ENCODE assay signal across 9 cellular contexts in the genomic region with DNA sequence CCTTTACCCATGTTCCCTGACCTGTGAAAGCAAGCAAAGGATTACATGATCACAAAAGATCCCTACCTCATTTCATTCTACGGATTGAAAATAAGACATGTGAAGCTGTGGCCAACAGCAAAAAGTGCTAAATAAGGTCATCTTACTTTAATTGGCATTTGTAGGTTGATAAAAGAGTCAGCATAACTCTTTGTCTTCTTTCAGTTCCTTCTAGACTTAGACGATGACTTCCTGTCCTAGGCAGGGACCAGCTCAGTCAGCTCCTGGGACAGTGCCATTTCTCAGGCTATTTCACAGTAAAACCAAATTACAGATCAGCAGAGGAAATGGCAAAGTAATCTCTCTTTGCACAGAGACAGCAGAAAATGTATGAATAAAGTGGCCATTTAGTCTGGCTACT.
DNase-seq lines count a peak whose midpoint lies in the region; ATAC-seq and TF ChIP-seq lines count a peak whose summit lies in the region.
"Had no signal": no experiment of that assay in that cellular context is flagged by ENCODE, and none has a peak within 500 bp of the region (broad histone marks: within the 10 kb centered on the region; RNA-seq: fewer than 3 reads in every experiment).

No MANE protein-coding gene starts in this region.

- CTCF ChIA-PET in WTC11 (lab: Charles Lee), result no interaction called here

- H3K27ac Mint-ChIP-seq in WTC11, result 0 out of 2 replicates have a peak overlapping the region, but pooled peaks have one; percentile 76
- no peak overlapping the region for H3K27ac Mint-ChIP-seq in stimulated activated naive B cell treated with anti-CD40 and anti-IgM and Interleukin-4, amounts not matched to agents 10 μg/mL and 1 μg/mL and 100 μg/mL, for 72 hours

- TF ChIP-seq CTCF in WTC11 (IDR thresholded peaks at IDR 0.05), result no peak

- H3K9me3 Mint-ChIP-seq in WTC11, result no peaks in the 10 kb centered on the region
- H3K9me3 Mint-ChIP-seq in stimulated activated naive B cell treated with anti-CD40 and anti-IgM and Interleukin-4, amounts not matched to agents 10 μg/mL and 1 μg/mL and 100 μg/mL, for 72 hours, result no peaks in the 10 kb centered on the region

- peaks cover 14% of the 10 kb centered on the region for H3K4me1 Mint-ChIP-seq in WTC11
- H3K4me1 Mint-ChIP-seq in stimulated activated naive B cell treated with anti-CD40 and anti-IgM and Interleukin-4, amounts not matched to agents 10 μg/mL and 1 μg/mL and 100 μg/mL, for 72 hours, result peaks cover 0 to 6% of the 10 kb centered on the region in 2 donors

- no peaks in the 10 kb centered on the region for H3K27me3 Mint-ChIP-seq in WTC11 (ENCODE audit: low read depth)
- H3K27me3 Mint-ChIP-seq in stimulated activated naive B cell treated with anti-CD40 and anti-IgM and Interleukin-4, amounts not matched to agents 10 μg/mL and 1 μg/mL and 100 μg/mL, for 72 hours, result no peaks in the 10 kb centered on the region

- ATAC-seq in GM19395 (IDR thresholded peaks at IDR 0.05; ENCODE audit: unreplicated experiment), result peak; percentile 93
- ATAC-seq in HG03064 (IDR thresholded peaks at IDR 0.05; ENCODE audit: low read depth, unreplicated experiment), result peak; percentile 92
- 0 out of 2 replicates have a peak, but pooled peaks have one; percentile 34 for ATAC-seq in WTC11
- peak; percentile 87 to 98 for ATAC-seq in stimulated activated naive B cell treated with anti-CD40 and anti-IgM and Interleukin-4, amounts not matched to agents 10 μg/mL and 1 μg/mL and 100 μg/mL, for 72 hours (replicated peaks)
- ATAC-seq: psoas muscle had no signal

- H3K4me3 Mint-ChIP-seq in WTC11, result no peak overlapping the region
- H3K4me3 Mint-ChIP-seq in stimulated activated naive B cell treated with anti-CD40 and anti-IgM and Interleukin-4, amounts not matched to agents 10 μg/mL and 1 μg/mL and 100 μg/mL, for 72 hours, result no peak overlapping the region

- POLR2A ChIA-PET in WTC11 (lab: Charles Lee), result no interaction called here

- DNase-seq in WTC11 (ENCODE audit: low spot score) (no peak), SKM-1 treated with dmso at 0.1 percent for 144 hours (lab: John Stamatoyannopoulos, UW; ENCODE audit: unreplicated experiment) (no peak), 8988T (no peak), NCI-H524 treated with DMSO at 0.1 percent for 48 hours (lab: John Stamatoyannopoulos, UW) (no peak)
- DNase-seq in stimulated activated naive B cell treated with anti-CD40 and anti-IgM and Interleukin-4, amounts not matched to agents 10 μg/mL and 1 μg/mL and 100 μg/mL, for 72 hours, result no peak
- DNase-seq: activated CD4-positive, alpha-beta T cell treated with anti-CD3 and anti-CD28 coated beads for 48 hours had no signal

- no peaks in the 10 kb centered on the region for H3K36me3 Mint-ChIP-seq in WTC11
- no peaks in the 10 kb centered on the region for H3K36me3 Mint-ChIP-seq in stimulated activated naive B cell treated with anti-CD40 and anti-IgM and Interleukin-4, amounts not matched to agents 10 μg/mL and 1 μg/mL and 100 μg/mL, for 72 hours

TF ChIP-seq in WTC11, 78 proteins besides CTCF, POLR2A, EP300 and RAD21:
- TF ChIP-seq, protein P1, sequence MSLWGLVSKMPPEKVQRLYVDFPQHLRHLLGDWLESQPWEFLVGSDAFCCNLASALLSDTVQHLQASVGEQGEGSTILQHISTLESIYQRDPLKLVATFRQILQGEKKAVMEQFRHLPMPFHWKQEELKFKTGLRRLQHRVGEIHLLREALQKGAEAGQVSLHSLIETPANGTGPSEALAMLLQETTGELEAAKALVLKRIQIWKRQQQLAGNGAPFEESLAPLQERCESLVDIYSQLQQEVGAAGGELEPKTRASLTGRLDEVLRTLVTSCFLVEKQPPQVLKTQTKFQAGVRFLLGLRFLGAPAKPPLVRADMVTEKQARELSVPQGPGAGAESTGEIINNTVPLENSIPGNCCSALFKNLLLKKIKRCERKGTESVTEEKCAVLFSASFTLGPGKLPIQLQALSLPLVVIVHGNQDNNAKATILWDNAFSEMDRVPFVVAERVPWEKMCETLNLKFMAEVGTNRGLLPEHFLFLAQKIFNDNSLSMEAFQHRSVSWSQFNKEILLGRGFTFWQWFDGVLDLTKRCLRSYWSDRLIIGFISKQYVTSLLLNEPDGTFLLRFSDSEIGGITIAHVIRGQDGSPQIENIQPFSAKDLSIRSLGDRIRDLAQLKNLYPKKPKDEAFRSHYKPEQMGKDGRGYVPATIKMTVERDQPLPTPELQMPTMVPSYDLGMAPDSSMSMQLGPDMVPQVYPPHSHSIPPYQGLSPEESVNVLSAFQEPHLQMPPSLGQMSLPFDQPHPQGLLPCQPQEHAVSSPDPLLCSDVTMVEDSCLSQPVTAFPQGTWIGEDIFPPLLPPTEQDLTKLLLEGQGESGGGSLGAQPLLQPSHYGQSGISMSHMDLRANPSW (CRISPR knock-in tag; conservative IDR thresholded peaks at IDR 0.05; ENCODE audit: low read depth), result no peak
- TF ChIP-seq, protein P2, sequence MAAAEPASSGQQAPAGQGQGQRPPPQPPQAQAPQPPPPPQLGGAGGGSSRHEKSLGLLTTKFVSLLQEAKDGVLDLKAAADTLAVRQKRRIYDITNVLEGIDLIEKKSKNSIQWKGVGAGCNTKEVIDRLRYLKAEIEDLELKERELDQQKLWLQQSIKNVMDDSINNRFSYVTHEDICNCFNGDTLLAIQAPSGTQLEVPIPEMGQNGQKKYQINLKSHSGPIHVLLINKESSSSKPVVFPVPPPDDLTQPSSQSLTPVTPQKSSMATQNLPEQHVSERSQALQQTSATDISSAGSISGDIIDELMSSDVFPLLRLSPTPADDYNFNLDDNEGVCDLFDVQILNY (CRISPR knock-in tag; IDR thresholded peaks at IDR 0.05), result no peak
- TF ChIP-seq, protein P3, sequence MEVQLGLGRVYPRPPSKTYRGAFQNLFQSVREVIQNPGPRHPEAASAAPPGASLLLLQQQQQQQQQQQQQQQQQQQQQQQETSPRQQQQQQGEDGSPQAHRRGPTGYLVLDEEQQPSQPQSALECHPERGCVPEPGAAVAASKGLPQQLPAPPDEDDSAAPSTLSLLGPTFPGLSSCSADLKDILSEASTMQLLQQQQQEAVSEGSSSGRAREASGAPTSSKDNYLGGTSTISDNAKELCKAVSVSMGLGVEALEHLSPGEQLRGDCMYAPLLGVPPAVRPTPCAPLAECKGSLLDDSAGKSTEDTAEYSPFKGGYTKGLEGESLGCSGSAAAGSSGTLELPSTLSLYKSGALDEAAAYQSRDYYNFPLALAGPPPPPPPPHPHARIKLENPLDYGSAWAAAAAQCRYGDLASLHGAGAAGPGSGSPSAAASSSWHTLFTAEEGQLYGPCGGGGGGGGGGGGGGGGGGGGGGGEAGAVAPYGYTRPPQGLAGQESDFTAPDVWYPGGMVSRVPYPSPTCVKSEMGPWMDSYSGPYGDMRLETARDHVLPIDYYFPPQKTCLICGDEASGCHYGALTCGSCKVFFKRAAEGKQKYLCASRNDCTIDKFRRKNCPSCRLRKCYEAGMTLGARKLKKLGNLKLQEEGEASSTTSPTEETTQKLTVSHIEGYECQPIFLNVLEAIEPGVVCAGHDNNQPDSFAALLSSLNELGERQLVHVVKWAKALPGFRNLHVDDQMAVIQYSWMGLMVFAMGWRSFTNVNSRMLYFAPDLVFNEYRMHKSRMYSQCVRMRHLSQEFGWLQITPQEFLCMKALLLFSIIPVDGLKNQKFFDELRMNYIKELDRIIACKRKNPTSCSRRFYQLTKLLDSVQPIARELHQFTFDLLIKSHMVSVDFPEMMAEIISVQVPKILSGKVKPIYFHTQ (CRISPR knock-in tag; IDR thresholded peaks at IDR 0.05), result no peak
- no peak for TF ChIP-seq ELF4 (CRISPR knock-in tag; IDR thresholded peaks at IDR 0.05; ENCODE audit: low read depth)
- TF ChIP-seq GRHL2 (CRISPR knock-in tag; IDR thresholded peaks at IDR 0.05; ENCODE audit: insufficient replicate concordance, severe bottlenecking), result no peak
- TF ChIP-seq EMX1 (CRISPR knock-in tag; IDR thresholded peaks at IDR 0.05), result no peak
- TF ChIP-seq, protein P4, sequence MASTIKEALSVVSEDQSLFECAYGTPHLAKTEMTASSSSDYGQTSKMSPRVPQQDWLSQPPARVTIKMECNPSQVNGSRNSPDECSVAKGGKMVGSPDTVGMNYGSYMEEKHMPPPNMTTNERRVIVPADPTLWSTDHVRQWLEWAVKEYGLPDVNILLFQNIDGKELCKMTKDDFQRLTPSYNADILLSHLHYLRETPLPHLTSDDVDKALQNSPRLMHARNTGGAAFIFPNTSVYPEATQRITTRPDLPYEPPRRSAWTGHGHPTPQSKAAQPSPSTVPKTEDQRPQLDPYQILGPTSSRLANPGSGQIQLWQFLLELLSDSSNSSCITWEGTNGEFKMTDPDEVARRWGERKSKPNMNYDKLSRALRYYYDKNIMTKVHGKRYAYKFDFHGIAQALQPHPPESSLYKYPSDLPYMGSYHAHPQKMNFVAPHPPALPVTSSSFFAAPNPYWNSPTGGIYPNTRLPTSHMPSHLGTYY (CRISPR knock-in tag; IDR thresholded peaks at IDR 0.05), result no peak
- TF ChIP-seq ZNF263 (CRISPR knock-in tag; IDR thresholded peaks at IDR 0.05; ENCODE audit: low read depth), result no peak
- TF ChIP-seq, protein P5, sequence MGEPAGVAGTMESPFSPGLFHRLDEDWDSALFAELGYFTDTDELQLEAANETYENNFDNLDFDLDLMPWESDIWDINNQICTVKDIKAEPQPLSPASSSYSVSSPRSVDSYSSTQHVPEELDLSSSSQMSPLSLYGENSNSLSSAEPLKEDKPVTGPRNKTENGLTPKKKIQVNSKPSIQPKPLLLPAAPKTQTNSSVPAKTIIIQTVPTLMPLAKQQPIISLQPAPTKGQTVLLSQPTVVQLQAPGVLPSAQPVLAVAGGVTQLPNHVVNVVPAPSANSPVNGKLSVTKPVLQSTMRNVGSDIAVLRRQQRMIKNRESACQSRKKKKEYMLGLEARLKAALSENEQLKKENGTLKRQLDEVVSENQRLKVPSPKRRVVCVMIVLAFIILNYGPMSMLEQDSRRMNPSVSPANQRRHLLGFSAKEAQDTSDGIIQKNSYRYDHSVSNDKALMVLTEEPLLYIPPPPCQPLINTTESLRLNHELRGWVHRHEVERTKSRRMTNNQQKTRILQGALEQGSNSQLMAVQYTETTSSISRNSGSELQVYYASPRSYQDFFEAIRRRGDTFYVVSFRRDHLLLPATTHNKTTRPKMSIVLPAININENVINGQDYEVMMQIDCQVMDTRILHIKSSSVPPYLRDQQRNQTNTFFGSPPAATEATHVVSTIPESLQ (CRISPR knock-in tag; IDR thresholded peaks at IDR 0.05), result no peak
- TF ChIP-seq, protein P6, sequence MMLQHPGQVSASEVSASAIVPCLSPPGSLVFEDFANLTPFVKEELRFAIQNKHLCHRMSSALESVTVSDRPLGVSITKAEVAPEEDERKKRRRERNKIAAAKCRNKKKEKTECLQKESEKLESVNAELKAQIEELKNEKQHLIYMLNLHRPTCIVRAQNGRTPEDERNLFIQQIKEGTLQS (CRISPR knock-in tag; conservative IDR thresholded peaks at IDR 0.05), result no peak

Comparison
In these comparisons a context has a peak if more than half of its experiments do, and no peak if none do; other contexts are left out.
1. ATAC-seq: peak in every context shown above with its lines; median percentile 93 in GM19395; 92 in stimulated activated naive B cell treated with anti-CD40 and anti-IgM and Interleukin-4, amounts not matched to agents 10 μg/mL and 1 μg/mL and 100 μg/mL, for 72 hours; 92 in HG03064; 34 in WTC11.